Comparison of ENCODE assay signal across 20 cellular contexts in the genomic region with DNA sequence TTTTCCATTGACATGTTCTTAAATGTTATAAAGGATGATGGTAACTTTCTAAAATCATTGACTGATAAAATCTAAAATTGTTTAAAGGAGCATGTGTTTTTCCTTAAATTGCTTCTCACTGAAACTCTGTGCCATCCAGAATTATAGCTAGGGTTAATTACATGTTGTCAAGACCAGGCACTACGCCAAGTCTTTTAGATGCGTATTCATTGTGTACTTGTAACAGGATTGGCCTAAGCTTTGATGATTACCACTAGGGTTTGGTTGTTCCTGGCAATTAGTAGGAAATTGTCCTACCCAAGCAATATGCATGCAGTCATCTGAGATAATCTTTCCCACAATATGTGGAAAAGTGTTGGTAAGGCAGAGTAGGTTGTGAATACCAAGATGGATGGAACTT. TPM values are rescaled to one million over a fixed set of nuclear protein-coding genes. Genes with fewer than 3 reads are reported as not detected.
A peak's percentile ranks its signal among the peaks of the same experiment; 100 is the strongest.
DNase-seq lines count a peak whose midpoint lies in the region; TF ChIP-seq lines count a peak whose summit lies in the region.
"Had no signal": no experiment of that assay in that cellular context is flagged by ENCODE, and none has a peak within 500 bp of the region (broad histone marks: within the 10 kb centered on the region; RNA-seq: fewer than 3 reads in every experiment).

No MANE protein-coding gene starts in this region.

- H3K9me3 ChIP-seq in mammary epithelial cell (replicated peaks; ENCODE audit: insufficient read depth, low read length) (no peaks in the 10 kb centered on the region), testis (no peaks in the 10 kb centered on the region)
- H3K9me3 ChIP-seq: stomach had no signal

- in situ Hi-C loops in mammary epithelial cell (cut with MboI; ENCODE audit: low sequenced_read_pairs in 2 of 2) = loop anchor here in 1 of 2 donors (25.0 kb wide), 1 partner anchor 108 kb away; no protein-coding TSS in a partner anchor

- CTCF ChIA-PET in MCF 10A (lab: Yijun Ruan, JAX) = no interaction called here
- CTCF ChIA-PET in mammary epithelial cell (lab: Charles Lee; ENCODE audit: low non-redundant PET) = no interaction called here

- H3K36me3 ChIP-seq in mammary epithelial cell (ENCODE audit: insufficient read depth, low read length) (no peaks in the 10 kb centered on the region), testis (ENCODE audit: low read depth, missing control alignments) (no peaks in the 10 kb centered on the region)
- H3K36me3 ChIP-seq: stomach had no signal

- no peak overlapping the region for H3K9ac ChIP-seq in mammary epithelial cell (ENCODE audit: insufficient read depth, low read length)

- H3K27ac Mint-ChIP-seq in MCF 10A (ENCODE audit: low read depth, unreplicated experiment) = no peak overlapping the region
- H3K27ac Mint-ChIP-seq: activated CD4-positive, alpha-beta T cell treated with anti-CD3 and anti-CD28 coated beads, Interleukin-2, amount 10 ng/mL, durations not matched to agents 7 days and 5 days; activated naive CD4-positive, alpha-beta T cell treated with anti-CD3 and anti-CD28 coated beads for 36 hours had no signal

- H3K36me3 Mint-ChIP-seq in MCF 10A (ENCODE audit: insufficient read depth, unreplicated experiment) = no peaks in the 10 kb centered on the region

- no peaks in the 10 kb centered on the region for H3K4me1 ChIP-seq in mammary epithelial cell (ENCODE audit: insufficient read depth, low read length)
- no peaks in the 10 kb centered on the region for H3K4me1 ChIP-seq in testis
- H3K4me1 ChIP-seq: foreskin keratinocyte had no signal

- no peaks in the 10 kb centered on the region for H3K4me1 Mint-ChIP-seq in MCF 10A (ENCODE audit: insufficient read depth, unreplicated experiment)

- H3K27me3 ChIP-seq in mammary epithelial cell (ENCODE audit: insufficient read depth, low read length) (no peaks in the 10 kb centered on the region), testis (no peaks in the 10 kb centered on the region)
- H3K27me3 ChIP-seq: foreskin keratinocyte, stomach had no signal

- DNase-seq in MCF 10A (ENCODE audit: unreplicated experiment) = peak; percentile 4
- no peak for DNase-seq in mammary epithelial cell
- DNase-seq in NCI-H2029 treated with DMSO at 0.1 percent for 48 hours (lab: John Stamatoyannopoulos, UW) = peak; percentile 63
- DNase-seq in astrocyte of the hippocampus (ENCODE audit: low read depth, low spot score) = peak; percentile 15
- DNase-seq in activated CD8-positive, alpha-beta memory T cell treated with anti-CD3 and anti-CD28 coated beads for 24 hours = no peak
- DNase-seq in testis = no peak
- DNase-seq in midbrain (lab: John Stamatoyannopoulos, UW) = no peak
- DNase-seq in activated CD4-positive, CD25-positive, alpha-beta regulatory T cell (lab: John Stamatoyannopoulos, UW) = no peak
- DNase-seq: activated CD4-positive, alpha-beta T cell treated with anti-CD3 and anti-CD28 coated beads, Interleukin-2, amount 10 ng/mL, durations not matched to agents 7 days and 5 days; activated naive CD4-positive, alpha-beta T cell treated with anti-CD3 and anti-CD28 coated beads for 36 hours; EL; foreskin keratinocyte; IMR-90; nucleus accumbens; stimulated activated CD4-positive, alpha-beta T cell treated with anti-CD3 and anti-CD28 coated beads, Interleukin-1b, Interleukin-23, amount 100 ng/mL, for 48 hours; stomach had no signal

- TF ChIP-seq CTCF in MCF 10A (IDR thresholded peaks at IDR 0.05; ENCODE audit: unreplicated experiment) (no peak), mammary epithelial cell (conservative IDR thresholded peaks at IDR 0.05 in 1 of 2, IDR thresholded peaks at IDR 0.05 in 1 of 2; ENCODE audit: extremely low read depth in 1 of 2, insufficient read depth in 1 of 2, low read depth in 1 of 2, low read length in 2 of 2) (no peak), testis (IDR thresholded peaks at IDR 0.05) (no peak)

- H3K4me3 ChIP-seq in mammary epithelial cell (replicated peaks in 1 of 3; ENCODE audit: insufficient read depth in 1 of 3, low read depth in 2 of 3, low read length in 3 of 3) (no peak overlapping the region), testis (no peak overlapping the region)
- H3K4me3 ChIP-seq: stomach had no signal

- no peak overlapping the region for H3K4me2 ChIP-seq in mammary epithelial cell (ENCODE audit: insufficient read depth, low read depth, low read length)

- POLR2A ChIA-PET in MCF 10A (lab: Yijun Ruan, JAX) = no interaction called here

- H2AFZ ChIP-seq in mammary epithelial cell (ENCODE audit: low read depth, low read length) = no peak overlapping the region

- dilution Hi-C loops in mammary epithelial cell (cut with HindIII; ENCODE audit: low sequenced_read_pairs) = no loop called here

- no peaks in the 10 kb centered on the region for H4K20me1 ChIP-seq in mammary epithelial cell (ENCODE audit: insufficient read depth, low read length)

- BruUV-seq in MCF 10A (replicated peaks; lab: Mats Ljungman, UMichigan) = no TSS peak
- BruUV-seq in mammary epithelial cell (replicated peaks; lab: Mats Ljungman, UMichigan) = no TSS peak

- H3K27me3 Mint-ChIP-seq in MCF 10A (ENCODE audit: insufficient read depth, unreplicated experiment) = peaks cover 14% of the 10 kb centered on the region
- H3K27me3 Mint-ChIP-seq: activated CD4-positive, alpha-beta T cell treated with anti-CD3 and anti-CD28 coated beads, Interleukin-2, amount 10 ng/mL, durations not matched to agents 7 days and 5 days had no signal

- WGBS in mammary epithelial cell (ENCODE audit: low coverage, missing lambda C conversion rate) = 53% methylated on average over 2 of the region's 2 CpGs
- WGBS in testis, 2 donors = 54 to 64% methylated on average over 2 of the region's 2 CpGs

- no peak overlapping the region for H3K4me3 Mint-ChIP-seq in MCF 10A (ENCODE audit: unreplicated experiment)
- H3K4me3 Mint-ChIP-seq: activated CD4-positive, alpha-beta T cell treated with anti-CD3 and anti-CD28 coated beads, Interleukin-2, amount 10 ng/mL, durations not matched to agents 7 days and 5 days; activated naive CD4-positive, alpha-beta T cell treated with anti-CD3 and anti-CD28 coated beads for 36 hours had no signal

- no peaks in the 10 kb centered on the region for H3K79me2 ChIP-seq in mammary epithelial cell (ENCODE audit: insufficient read depth, low read length)

- intact Hi-C loops in MCF 10A (cut with micrococcal nuclease) = no loop called here
- intact Hi-C loops in mammary epithelial cell (cut with micrococcal nuclease) = no loop called here
- intact Hi-C loops in testis (cut with DNase I; ENCODE audit: low total_unique reads) = no loop called here

- no peak overlapping the region for H3K27ac ChIP-seq in mammary epithelial cell (ENCODE audit: insufficient read depth, low read depth, low read length)
- H3K27ac ChIP-seq in testis = no peak overlapping the region
- H3K27ac ChIP-seq: foreskin keratinocyte, stomach had no signal

- TF ChIP-seq POLR2A in testis (IDR thresholded peaks at IDR 0.05) = no peak

- no peaks in the 10 kb centered on the region for H3K9me3 Mint-ChIP-seq in MCF 10A (ENCODE audit: unreplicated experiment)

RNA-seq across cellular contexts. Expression of a gene that starts 43.8 kb away (rescaled TPM):
- not detected in 2 replicates for total RNA-seq in MCF 10A (2022)
- total RNA-seq in mammary epithelial cell = not detected
- not detected for polyA plus RNA-seq in mammary epithelial cell
- not detected for polyA minus RNA-seq in mammary epithelial cell
- 10 to 100 TPM; 14.0 to 14.2 TPM for total RNA-seq in testis
- 46.5 TPM for polyA plus RNA-seq in testis (ENCODE audit: insufficient read depth, low read depth, low replicate concordance)
- total RNA-seq: activated CD4-positive, alpha-beta T cell treated with anti-CD3 and anti-CD28 coated beads, Interleukin-2, amount 10 ng/mL, durations not matched to agents 7 days and 5 days; activated naive CD4-positive, alpha-beta T cell treated with anti-CD3 and anti-CD28 coated beads for 36 hours; astrocyte; foreskin keratinocyte; IMR-90; mucosa of gallbladder; sciatic nerve; stomach; urinary bladder had no signal
- polyA plus RNA-seq: foreskin keratinocyte, IMR-90, stomach, urinary bladder had no signal

Comparison
In these comparisons a context has a peak if more than half of its experiments do, and no peak if none do; other contexts are left out.
1. DNase-seq: peak in MCF 10A (single experiment), NCI-H2029 treated with DMSO at 0.1 percent for 48 hours (single experiment) and astrocyte of the hippocampus (single experiment); none in mammary epithelial cell (single experiment), activated CD8-positive, alpha-beta memory T cell treated with anti-CD3 and anti-CD28 coated beads for 24 hours (single experiment), testis (single experiment), midbrain (single experiment) and activated CD4-positive, CD25-positive, alpha-beta regulatory T cell (0 of 4).
2. RNA of a gene that starts 43.8 kb away (total RNA-seq): 14.0 to 14.2 TPM in testis; not detected in MCF 10A and not detected in mammary epithelial cell; every median in the first group is over 10 times any median in the second.